In genomic region chr14:93116676-93117200, GRCh38 we compare ENCODE assay signal across 9 cellular contexts. TPM values are rescaled to one million over a fixed set of nuclear protein-coding genes. Genes with fewer than 3 reads are reported as not detected.
DNase-seq lines count a peak whose midpoint lies in the region; ATAC-seq, FAIRE-seq and TF ChIP-seq lines count a peak whose summit lies in the region.
"Had no signal": no experiment of that assay in that cellular context is flagged by ENCODE, and none has a peak within 500 bp of the region (broad histone marks: within the 10 kb centered on the region; RNA-seq: fewer than 3 reads in every experiment).

No MANE protein-coding gene starts in this region.

- H3K27ac ChIP-seq in astrocyte (ENCODE audit: low read depth, low read length) (no peak overlapping the region), mesenchymal stem cell (ENCODE audit: low read length, poor library complexity, severe bottlenecking) (no peak overlapping the region), upper lobe of left lung (peak overlapping the region; percentile 98 to 99 (median 98))

- H2AK5ac ChIP-seq in mesenchymal stem cell (ENCODE audit: low read length, severe bottlenecking): no peak overlapping the region

- no peak overlapping the region for H2BK12ac ChIP-seq in mesenchymal stem cell (ENCODE audit: low read length in 2 of 2)

- H3K36me3 ChIP-seq in astrocyte (ENCODE audit: insufficient read depth, low read length) (no peaks in the 10 kb centered on the region), mesenchymal stem cell (ENCODE audit: control insufficient read depth in 1 of 2, insufficient read depth in 2 of 2, low read depth in 1 of 2, low read length in 2 of 2) (no peaks in the 10 kb centered on the region), upper lobe of left lung (no peaks in the 10 kb centered on the region)

- no peak overlapping the region for H4K91ac ChIP-seq in mesenchymal stem cell (ENCODE audit: low read length)

- CTCF ChIA-PET in activated naive CD4-positive, alpha-beta T cell treated with anti-CD3 and anti-CD28 coated beads, Interleukin-2, amount 10 ng/mL, durations not matched to agents 7 days and 5 days (lab: Charles Lee): interaction anchor here (0.7 to 2.0 kb wide), 3 partner anchors 15 to 56 kb away, joined by 3 to 9 read pairs (median 3); no protein-coding TSS in a partner anchor

- peaks cover 40% of the 10 kb centered on the region for H3K4me1 Mint-ChIP-seq in activated naive CD4-positive, alpha-beta T cell treated with anti-CD3 and anti-CD28 coated beads, Interleukin-2, amount 10 ng/mL, durations not matched to agents 7 days and 5 days
- H3K4me1 Mint-ChIP-seq in astrocyte (ENCODE audit: low read depth, unreplicated experiment): peaks cover 2% of the 10 kb centered on the region

- peak overlapping the region; percentile 86 for H3K27ac Mint-ChIP-seq in activated naive CD4-positive, alpha-beta T cell treated with anti-CD3 and anti-CD28 coated beads, Interleukin-2, amount 10 ng/mL, durations not matched to agents 7 days and 5 days
- H3K27ac Mint-ChIP-seq in astrocyte (ENCODE audit: unreplicated experiment): peak overlapping the region; percentile 47

- H3K4me3 ChIP-seq in astrocyte (ENCODE audit: insufficient read depth, low read depth, low read length) (peak overlapping the region; percentile 70), mesenchymal stem cell (ENCODE audit: insufficient read depth in 1 of 2, low read depth in 1 of 2, low read length in 2 of 2) (peak overlapping the region in 1 of 2 experiments; percentile 85), upper lobe of left lung (peak overlapping the region in 3 of 4 donors; percentile 75 to 87 (median 77))

- no peak for TF ChIP-seq POLR2A in upper lobe of left lung (IDR thresholded peaks at IDR 0.05)

- no peak overlapping the region for H3K23ac ChIP-seq in mesenchymal stem cell (ENCODE audit: low read length in 2 of 2)

- no peak for DNase-seq in activated naive CD4-positive, alpha-beta T cell treated with anti-CD3 and anti-CD28 coated beads, Interleukin-2, amount 10 ng/mL, durations not matched to agents 7 days and 5 days
- DNase-seq in activated naive CD4-positive, alpha-beta T cell treated with Interleukin-2 at 50 U/mL for 16 hours: no peak
- DNase-seq in astrocyte (ENCODE audit: low read depth) (no peak), mesenchymal stem cell (no peak), upper lobe of left lung (no peak), DMS153 treated with DMSO at 0.1 percent for 48 hours (lab: John Stamatoyannopoulos, UW; ENCODE audit: unreplicated experiment) (no peak)
- DNase-seq: EL had no signal

- peak overlapping the region; percentile 74 for H3K4me3 Mint-ChIP-seq in activated naive CD4-positive, alpha-beta T cell treated with anti-CD3 and anti-CD28 coated beads, Interleukin-2, amount 10 ng/mL, durations not matched to agents 7 days and 5 days
- peak overlapping the region; percentile 73 for H3K4me3 Mint-ChIP-seq in astrocyte (ENCODE audit: unreplicated experiment)

- peaks cover 13% of the 10 kb centered on the region for H3K27me3 Mint-ChIP-seq in activated naive CD4-positive, alpha-beta T cell treated with anti-CD3 and anti-CD28 coated beads, Interleukin-2, amount 10 ng/mL, durations not matched to agents 7 days and 5 days
- peaks cover 24% of the 10 kb centered on the region for H3K27me3 Mint-ChIP-seq in astrocyte (ENCODE audit: low read depth, unreplicated experiment)

- H3K9me3 ChIP-seq in astrocyte (ENCODE audit: insufficient read depth, low read depth, low read length): no peaks in the 10 kb centered on the region
- no peaks in the 10 kb centered on the region for H3K9me3 ChIP-seq in mesenchymal stem cell (ENCODE audit: control insufficient read depth, low read length)
- no peaks in the 10 kb centered on the region for H3K9me3 ChIP-seq in upper lobe of left lung

- no peak overlapping the region for H3K4ac ChIP-seq in mesenchymal stem cell (ENCODE audit: low read depth in 1 of 2, low read length in 2 of 2)

- ATAC-seq in upper lobe of left lung (ENCODE audit: low FRiP score in 2 of 2) (no peak), HG02763 (IDR thresholded peaks at IDR 0.05; ENCODE audit: unreplicated experiment) (no peak), HG03108 (IDR thresholded peaks at IDR 0.05; ENCODE audit: unreplicated experiment) (no peak)

- H3K9ac ChIP-seq in astrocyte (ENCODE audit: low read length) (peak overlapping the region; percentile 79), mesenchymal stem cell (ENCODE audit: low read length) (peak overlapping the region; percentile 91)

- H3K18ac ChIP-seq in mesenchymal stem cell (ENCODE audit: low read depth in 1 of 2, low read length in 2 of 2): no peak overlapping the region

- no peaks in the 10 kb centered on the region for H3K36me3 Mint-ChIP-seq in activated naive CD4-positive, alpha-beta T cell treated with anti-CD3 and anti-CD28 coated beads, Interleukin-2, amount 10 ng/mL, durations not matched to agents 7 days and 5 days
- no peaks in the 10 kb centered on the region for H3K36me3 Mint-ChIP-seq in astrocyte (ENCODE audit: low read depth, unreplicated experiment)

- H3K4me2 ChIP-seq in astrocyte (ENCODE audit: low read length): peak overlapping the region; percentile 97
- peak overlapping the region; percentile 98 for H3K4me2 ChIP-seq in mesenchymal stem cell (ENCODE audit: low read length, poor library complexity, severe bottlenecking)

- H3K9me3 Mint-ChIP-seq in activated naive CD4-positive, alpha-beta T cell treated with anti-CD3 and anti-CD28 coated beads, Interleukin-2, amount 10 ng/mL, durations not matched to agents 7 days and 5 days: no peaks in the 10 kb centered on the region
- H3K9me3 Mint-ChIP-seq in astrocyte (ENCODE audit: unreplicated experiment): no peaks in the 10 kb centered on the region

- H2AFZ ChIP-seq in astrocyte (ENCODE audit: low read depth, low read length): peak overlapping the region; percentile 89
- H2AFZ ChIP-seq in mesenchymal stem cell (ENCODE audit: low read depth, low read length): peak overlapping the region; percentile 66

- WGBS in mesenchymal stem cell: 95% methylated on average over 11 of the region's 11 CpGs
- 86 to 89% methylated on average over 11 of the region's 11 CpGs for WGBS in upper lobe of left lung, 2 donors

- no peaks in the 10 kb centered on the region for H3K27me3 ChIP-seq in astrocyte (ENCODE audit: insufficient read depth, low read length)
- no peaks in the 10 kb centered on the region for H3K27me3 ChIP-seq in mesenchymal stem cell (ENCODE audit: control insufficient read depth in 1 of 2, insufficient read depth in 1 of 2, low read length in 2 of 2)
- no peaks in the 10 kb centered on the region for H3K27me3 ChIP-seq in upper lobe of left lung

- H2BK5ac ChIP-seq in mesenchymal stem cell (ENCODE audit: low read depth, low read length, poor library complexity, severe bottlenecking): no peak overlapping the region

- H2BK120ac ChIP-seq in mesenchymal stem cell (ENCODE audit: low read depth, low read length): no peak overlapping the region

- TF ChIP-seq CTCF in astrocyte (IDR thresholded peaks at IDR 0.05; ENCODE audit: insufficient read depth, low read depth, low read length) (no peak), upper lobe of left lung (IDR thresholded peaks at IDR 0.05) (no peak)

- no peak overlapping the region for H3K14ac ChIP-seq in mesenchymal stem cell (ENCODE audit: low read length in 2 of 2)

- peaks cover 3% of the 10 kb centered on the region for H3K79me1 ChIP-seq in mesenchymal stem cell (replicated peaks; ENCODE audit: low read length, poor library complexity, severe bottlenecking)

- H3K4me1 ChIP-seq in astrocyte (ENCODE audit: insufficient read depth, low read length) (peaks cover 20% of the 10 kb centered on the region), mesenchymal stem cell (ENCODE audit: control insufficient read depth, insufficient read depth, low read depth, low read length) (peaks cover 18% of the 10 kb centered on the region), upper lobe of left lung (peaks cover 20 to 37% (median 35%) of the 10 kb centered on the region in 4 donors)

- no peak overlapping the region for H2BK15ac ChIP-seq in mesenchymal stem cell (ENCODE audit: low read depth, poor library complexity, severe bottlenecking)

- H4K8ac ChIP-seq in mesenchymal stem cell (ENCODE audit: low read length): no peak overlapping the region

- no peak for TF ChIP-seq EP300 in upper lobe of left lung (IDR thresholded peaks at IDR 0.05)

- no peak for FAIRE-seq in astrocyte (lab: Jason Lieb, UNC)

- peaks cover 27% of the 10 kb centered on the region for H4K20me1 ChIP-seq in astrocyte (ENCODE audit: insufficient read depth, low read length)

- H3K79me2 ChIP-seq in astrocyte (ENCODE audit: insufficient read depth, low read length): no peaks in the 10 kb centered on the region

RNA-seq across cellular contexts. Expression of gene ITPK1, which starts 1.0 kb away (rescaled TPM):
- 11.2 and 13.0 TPM in 2 replicates for total RNA-seq in astrocyte
- 8.1 TPM for polyA plus RNA-seq in mesenchymal stem cell (2013, experiment 1 of 2)
- 7.9 TPM for polyA plus RNA-seq in mesenchymal stem cell (2013, experiment 2 of 2)
- total RNA-seq in upper lobe of left lung: 100 to 1,000 TPM in 3 of 6 donors, 10 to 100 TPM in 3; 41.9 to 128 (median 86.1) TPM

Comparison
In these comparisons a context has a peak if more than half of its experiments do, and no peak if none do; other contexts are left out.
1. H3K27ac ChIP-seq: peak in upper lobe of left lung (4 of 4); none in astrocyte (single experiment) and mesenchymal stem cell (single experiment).